In genomic region chr4:122606364-122607043, GRCh38 we compare ENCODE assay signal across 1 cellular context.
TF ChIP-seq lines count a peak whose summit lies in the region.

No MANE protein-coding gene starts in this region.

TF ChIP-seq in K562, 482 proteins besides CTCF, POLR2A, EP300 and RAD21:
- TF ChIP-seq PHTF2 (CRISPR knock-in tag; IDR thresholded peaks at IDR 0.05): no peak
- no peak for TF ChIP-seq ZFP1 (CRISPR knock-in tag; IDR thresholded peaks at IDR 0.05)
- no peak for TF ChIP-seq CAMTA2 (CRISPR knock-in tag; conservative IDR thresholded peaks at IDR 0.05)
- peak; percentile 68 for TF ChIP-seq MEIS2 (IDR thresholded peaks at IDR 0.05; ENCODE audit: partially characterized antibody)
- TF ChIP-seq, protein P1, sequence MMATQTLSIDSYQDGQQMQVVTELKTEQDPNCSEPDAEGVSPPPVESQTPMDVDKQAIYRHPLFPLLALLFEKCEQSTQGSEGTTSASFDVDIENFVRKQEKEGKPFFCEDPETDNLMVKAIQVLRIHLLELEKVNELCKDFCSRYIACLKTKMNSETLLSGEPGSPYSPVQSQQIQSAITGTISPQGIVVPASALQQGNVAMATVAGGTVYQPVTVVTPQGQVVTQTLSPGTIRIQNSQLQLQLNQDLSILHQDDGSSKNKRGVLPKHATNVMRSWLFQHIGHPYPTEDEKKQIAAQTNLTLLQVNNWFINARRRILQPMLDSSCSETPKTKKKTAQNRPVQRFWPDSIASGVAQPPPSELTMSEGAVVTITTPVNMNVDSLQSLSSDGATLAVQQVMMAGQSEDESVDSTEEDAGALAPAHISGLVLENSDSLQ (IDR thresholded peaks at IDR 0.05): peak; percentile 64
- TF ChIP-seq NFE2 (IDR thresholded peaks at IDR 0.05; ENCODE audit: low read depth): peak; percentile 15; the same call in 1 of the 2 replicates
- no peak for TF ChIP-seq SNAPC5 (CRISPR knock-in tag; IDR thresholded peaks at IDR 0.05)
- TF ChIP-seq CBFA2T2 (conservative IDR thresholded peaks at IDR 0.05): no peak
- TF ChIP-seq, protein P2, sequence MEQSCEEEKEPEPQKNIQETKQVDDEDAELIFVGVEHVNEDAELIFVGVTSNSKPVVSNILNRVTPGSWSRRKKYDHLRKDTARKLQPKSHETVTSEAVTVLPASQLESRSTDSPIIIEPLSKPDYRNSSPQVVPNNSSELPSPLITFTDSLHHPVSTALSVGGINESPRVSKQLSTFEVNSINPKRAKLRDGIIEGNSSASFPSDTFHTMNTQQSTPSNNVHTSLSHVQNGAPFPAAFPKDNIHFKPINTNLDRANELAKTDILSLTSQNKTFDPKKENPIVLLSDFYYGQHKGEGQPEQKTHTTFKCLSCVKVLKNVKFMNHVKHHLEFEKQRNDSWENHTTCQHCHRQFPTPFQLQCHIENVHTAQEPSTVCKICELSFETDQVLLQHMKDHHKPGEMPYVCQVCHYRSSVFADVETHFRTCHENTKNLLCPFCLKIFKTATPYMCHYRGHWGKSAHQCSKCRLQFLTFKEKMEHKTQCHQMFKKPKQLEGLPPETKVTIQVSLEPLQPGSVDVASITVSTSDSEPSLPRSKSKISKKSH (CRISPR knock-in tag; IDR thresholded peaks at IDR 0.05): no peak
- TF ChIP-seq EGR1 (conservative IDR thresholded peaks at IDR 0.05): peak; percentile 49
- no peak for TF ChIP-seq ZFX (CRISPR knock-in tag; IDR thresholded peaks at IDR 0.05)
- TF ChIP-seq, protein P3, sequence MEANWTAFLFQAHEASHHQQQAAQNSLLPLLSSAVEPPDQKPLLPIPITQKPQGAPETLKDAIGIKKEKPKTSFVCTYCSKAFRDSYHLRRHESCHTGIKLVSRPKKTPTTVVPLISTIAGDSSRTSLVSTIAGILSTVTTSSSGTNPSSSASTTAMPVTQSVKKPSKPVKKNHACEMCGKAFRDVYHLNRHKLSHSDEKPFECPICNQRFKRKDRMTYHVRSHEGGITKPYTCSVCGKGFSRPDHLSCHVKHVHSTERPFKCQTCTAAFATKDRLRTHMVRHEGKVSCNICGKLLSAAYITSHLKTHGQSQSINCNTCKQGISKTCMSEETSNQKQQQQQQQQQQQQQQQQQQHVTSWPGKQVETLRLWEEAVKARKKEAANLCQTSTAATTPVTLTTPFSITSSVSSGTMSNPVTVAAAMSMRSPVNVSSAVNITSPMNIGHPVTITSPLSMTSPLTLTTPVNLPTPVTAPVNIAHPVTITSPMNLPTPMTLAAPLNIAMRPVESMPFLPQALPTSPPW (CRISPR knock-in tag; IDR thresholded peaks at IDR 0.05): peak; percentile 52; the same call in 1 of the 2 replicates
- no peak for TF ChIP-seq TRIM28 (IDR thresholded peaks at IDR 0.05)
